In the genomic region with DNA sequence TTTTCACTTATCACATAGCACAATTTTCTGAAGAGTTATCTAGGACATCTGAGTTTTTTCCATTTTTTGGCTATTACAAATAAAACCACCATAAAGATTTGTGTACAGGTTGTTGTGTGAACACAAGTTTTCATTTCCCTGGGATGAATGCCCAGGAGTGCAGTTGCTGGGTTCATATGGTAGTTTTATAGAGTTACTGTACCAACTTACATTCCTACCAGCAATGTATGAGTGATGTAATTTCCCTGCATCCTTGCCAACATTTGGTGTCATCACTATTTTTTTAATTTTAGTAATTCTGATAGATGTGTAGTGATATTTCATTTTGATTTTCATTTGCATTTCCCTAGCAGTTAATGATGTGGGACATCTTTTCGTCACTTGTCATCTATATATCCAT, we compare ENCODE assay signal across 27 cellular contexts.
"Had no signal": no experiment of that assay in that cellular context is flagged by ENCODE, and none has a peak within 500 bp of the region (broad histone marks: within the 10 kb centered on the region; RNA-seq: fewer than 3 reads in every experiment).

No MANE protein-coding gene starts in this region.

- FAIRE-seq: urothelium cell line had no signal

- H3K36me3 Mint-ChIP-seq: immature natural killer cell had no signal

- H3K27ac ChIP-seq: body of pancreas, dorsolateral prefrontal cortex, hepatocyte, left lung, sigmoid colon, transverse colon had no signal

- H3K9me3 Mint-ChIP-seq: activated CD4-positive, alpha-beta memory T cell treated with anti-CD3 and anti-CD28 coated beads for 36 hours; activated naive CD4-positive, alpha-beta T cell treated with anti-CD3 and anti-CD28 coated beads for 36 hours; activated T-cell treated with anti-CD3 and anti-CD28 coated beads, Interleukin-2, amount 50 U/mL, for 72 hours; effector memory CD8-positive, alpha-beta T cell; immature natural killer cell; naive thymus-derived CD4-positive, alpha-beta T cell; neural crest cell; stimulated activated naive B cell treated with anti-CD40 and anti-IgM and Interleukin-4, amounts not matched to agents 10 μg/mL and 1 μg/mL and 100 μg/mL, for 72 hours had no signal

- H3K4me3 ChIP-seq: body of pancreas, dorsolateral prefrontal cortex, hepatocyte, left lung, lung, sigmoid colon, transverse colon had no signal

- ATAC-seq: activated T-cell treated with anti-CD3 and anti-CD28 coated beads, Interleukin-2, amount 50 U/mL, for 72 hours; body of pancreas; effector memory CD8-positive, alpha-beta T cell; left lung; naive thymus-derived CD4-positive, alpha-beta T cell; stimulated activated naive B cell treated with anti-CD40 and anti-IgM and Interleukin-4, amounts not matched to agents 10 μg/mL and 1 μg/mL and 100 μg/mL, for 72 hours; T-helper 17 cell had no signal

- H3K9me3 ChIP-seq: body of pancreas, left lung, sigmoid colon, transverse colon had no signal

- DNase-seq: activated CD4-positive, alpha-beta memory T cell treated with anti-CD3 and anti-CD28 coated beads for 36 hours; activated CD4-positive, alpha-beta T cell treated with anti-CD3 and anti-CD28 coated beads for 4 hours; activated CD4-positive, CD25-positive, alpha-beta regulatory T cell; activated effector memory CD4-positive, alpha-beta T cell treated with Interleukin-2 at 50 U/mL for 16 hours; activated naive CD4-positive, alpha-beta T cell treated with anti-CD3 and anti-CD28 coated beads for 36 hours; activated T-cell treated with anti-CD3 and anti-CD28 coated beads, Interleukin-2, amount 50 U/mL, for 72 hours; anterior cingulate cortex; body of pancreas; caudate nucleus; dorsolateral prefrontal cortex; effector memory CD8-positive, alpha-beta T cell; immature natural killer cell; kidney glomerular epithelial cell; left lung; naive thymus-derived CD4-positive, alpha-beta T cell; occipital lobe; retina; sigmoid colon; stimulated activated CD4-positive, alpha-beta T cell treated with anti-CD3 and anti-CD28 coated beads, Interleukin-2, amount 100 ng/mL, for 48 hours; stimulated activated CD8-positive, alpha-beta memory T cell treated with anti-CD3 and anti-CD28 coated beads, Interleukin-4, amount 100 ng/mL, for 48 hours; stimulated activated naive B cell treated with anti-CD40 and anti-IgM and Interleukin-4, amounts not matched to agents 10 μg/mL and 1 μg/mL and 100 μg/mL, for 72 hours; T-helper 17 cell; transverse colon had no signal

- H3K36me3 ChIP-seq: left lung, sigmoid colon, transverse colon had no signal

- H3K27me3 Mint-ChIP-seq: activated CD4-positive, alpha-beta memory T cell treated with anti-CD3 and anti-CD28 coated beads for 36 hours; effector memory CD8-positive, alpha-beta T cell; naive thymus-derived CD4-positive, alpha-beta T cell; stimulated activated naive B cell treated with anti-CD40 and anti-IgM and Interleukin-4, amounts not matched to agents 10 μg/mL and 1 μg/mL and 100 μg/mL, for 72 hours; T-helper 17 cell had no signal

- H3K4me3 Mint-ChIP-seq: activated CD4-positive, alpha-beta memory T cell treated with anti-CD3 and anti-CD28 coated beads for 36 hours; activated naive CD4-positive, alpha-beta T cell treated with anti-CD3 and anti-CD28 coated beads for 36 hours; activated T-cell treated with anti-CD3 and anti-CD28 coated beads, Interleukin-2, amount 50 U/mL, for 72 hours; effector memory CD8-positive, alpha-beta T cell; immature natural killer cell; naive thymus-derived CD4-positive, alpha-beta T cell; neural crest cell; stimulated activated naive B cell treated with anti-CD40 and anti-IgM and Interleukin-4, amounts not matched to agents 10 μg/mL and 1 μg/mL and 100 μg/mL, for 72 hours; T-helper 17 cell had no signal

- H3K27ac Mint-ChIP-seq: activated CD4-positive, alpha-beta memory T cell treated with anti-CD3 and anti-CD28 coated beads for 36 hours; activated naive CD4-positive, alpha-beta T cell treated with anti-CD3 and anti-CD28 coated beads for 36 hours; activated T-cell treated with anti-CD3 and anti-CD28 coated beads, Interleukin-2, amount 50 U/mL, for 72 hours; effector memory CD8-positive, alpha-beta T cell; immature natural killer cell; naive thymus-derived CD4-positive, alpha-beta T cell; stimulated activated naive B cell treated with anti-CD40 and anti-IgM and Interleukin-4, amounts not matched to agents 10 μg/mL and 1 μg/mL and 100 μg/mL, for 72 hours; T-helper 17 cell had no signal
